In the genomic region with DNA sequence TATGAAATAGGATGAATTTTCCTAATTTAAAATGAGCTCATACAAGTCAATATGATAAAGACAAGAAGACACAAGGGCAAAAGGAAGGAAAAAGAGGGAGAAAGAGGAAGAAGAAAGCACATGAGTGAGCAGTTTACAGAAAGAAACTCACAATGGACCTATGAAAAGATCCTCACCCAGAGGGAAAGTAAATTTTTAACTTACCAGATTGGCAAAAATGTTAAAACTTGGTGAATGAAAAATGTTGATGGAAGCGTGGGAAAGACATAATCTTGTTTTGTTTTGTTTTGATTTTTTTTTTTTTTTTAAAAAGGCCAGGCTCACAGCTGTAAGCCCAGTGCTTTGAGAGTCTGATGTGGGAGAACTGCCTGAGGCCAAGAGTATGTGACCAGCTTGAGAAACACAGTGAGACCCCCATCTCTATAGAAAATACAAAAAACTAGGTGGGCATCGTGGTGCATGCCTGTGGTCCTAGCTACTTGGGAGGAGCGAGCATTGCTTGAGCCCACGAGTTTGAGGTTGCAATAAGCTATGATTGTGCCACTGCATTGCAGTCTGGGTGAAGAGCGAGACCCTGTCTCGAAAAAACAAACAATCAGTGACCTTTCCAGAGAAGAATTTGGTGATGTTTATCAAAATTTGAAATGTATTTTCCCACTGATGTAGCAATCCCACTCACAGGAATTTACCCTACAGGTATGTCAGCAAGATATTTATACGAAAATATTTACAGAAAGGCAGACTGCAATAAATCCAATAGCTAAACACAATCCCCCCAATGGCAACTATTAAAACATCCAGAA, we compare ENCODE assay signal across 1 cellular context.
TF ChIP-seq lines count a peak whose summit lies in the region.

No MANE protein-coding gene starts in this region.

TF ChIP-seq in GM23338, 12 proteins besides CTCF, POLR2A, EP300 and RAD21:
- TF ChIP-seq, protein P1, sequence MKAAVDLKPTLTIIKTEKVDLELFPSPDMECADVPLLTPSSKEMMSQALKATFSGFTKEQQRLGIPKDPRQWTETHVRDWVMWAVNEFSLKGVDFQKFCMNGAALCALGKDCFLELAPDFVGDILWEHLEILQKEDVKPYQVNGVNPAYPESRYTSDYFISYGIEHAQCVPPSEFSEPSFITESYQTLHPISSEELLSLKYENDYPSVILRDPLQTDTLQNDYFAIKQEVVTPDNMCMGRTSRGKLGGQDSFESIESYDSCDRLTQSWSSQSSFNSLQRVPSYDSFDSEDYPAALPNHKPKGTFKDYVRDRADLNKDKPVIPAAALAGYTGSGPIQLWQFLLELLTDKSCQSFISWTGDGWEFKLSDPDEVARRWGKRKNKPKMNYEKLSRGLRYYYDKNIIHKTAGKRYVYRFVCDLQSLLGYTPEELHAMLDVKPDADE (IDR thresholded peaks at IDR 0.05): no peak
